In genomic region chr22:19986011-19986409, GRCh38 we compare ENCODE assay signal across 9 cellular contexts. TPM values are rescaled to one million over a fixed set of nuclear protein-coding genes. Genes with fewer than 3 reads are reported as not detected.
A peak's percentile ranks its signal among the peaks of the same experiment; 100 is the strongest.
DNase-seq lines count a peak whose midpoint lies in the region; ATAC-seq and TF ChIP-seq lines count a peak whose summit lies in the region.
"Had no signal": no experiment of that assay in that cellular context is flagged by ENCODE, and none has a peak within 500 bp of the region (broad histone marks: within the 10 kb centered on the region; RNA-seq: fewer than 3 reads in every experiment).

No MANE protein-coding gene starts in this region.

- POLR2A ChIA-PET in CD8-positive, alpha-beta memory T cell (lab: Charles Lee): interaction anchor here (0.6 kb wide), 1 partner anchor 1679 kb away, joined by 3 read pairs; no protein-coding TSS in a partner anchor

- peaks cover 5% of the 10 kb centered on the region for H3K27me3 ChIP-seq in CD8-positive, alpha-beta memory T cell (ENCODE audit: insufficient read depth, low read length, poor library complexity, severe bottlenecking)
- no peaks in the 10 kb centered on the region for H3K27me3 ChIP-seq in heart right ventricle
- no peaks in the 10 kb centered on the region for H3K27me3 ChIP-seq in prostate gland (replicated peaks; ENCODE audit: insufficient read depth)
- H3K27me3 ChIP-seq in adrenal gland: no peaks in the 10 kb centered on the region

- no peak overlapping the region for H3K4me3 ChIP-seq in CD8-positive, alpha-beta memory T cell (ENCODE audit: low read length)
- H3K4me3 ChIP-seq in heart right ventricle (peak overlapping the region; percentile 50 to 93 (median 82)), prostate gland (peak overlapping the region; percentile 53 to 72), adrenal gland (peak overlapping the region in 1 of 4 donors; percentile 68)

- H3K4me3 Mint-ChIP-seq in CD8-positive, alpha-beta memory T cell: peak overlapping the region in 5 of 7 donors; percentile 8 to 79 (median 55)
- H3K4me3 Mint-ChIP-seq in T-helper 17 cell: peak overlapping the region; percentile 63

- no peak overlapping the region for H3K27ac Mint-ChIP-seq in CD8-positive, alpha-beta memory T cell
- no peak overlapping the region for H3K27ac Mint-ChIP-seq in T-helper 17 cell
- H3K27ac Mint-ChIP-seq: activated naive CD4-positive, alpha-beta T cell treated with anti-CD3 and anti-CD28 coated beads, Interleukin-2, amount 50 U/mL, for 72 hours had no signal

- peaks cover 0 to 7% (median 2%) of the 10 kb centered on the region in 3 donors for H3K4me1 Mint-ChIP-seq in CD8-positive, alpha-beta memory T cell
- no peaks in the 10 kb centered on the region for H3K4me1 Mint-ChIP-seq in T-helper 17 cell

- no peaks in the 10 kb centered on the region for H3K9me3 Mint-ChIP-seq in CD8-positive, alpha-beta memory T cell
- H3K9me3 Mint-ChIP-seq: activated naive CD4-positive, alpha-beta T cell treated with anti-CD3 and anti-CD28 coated beads, Interleukin-2, amount 50 U/mL, for 72 hours had no signal

- WGBS in heart right ventricle, 2 donors: 53 to 60% methylated on average over 2 of the region's 2 CpGs
- WGBS in prostate gland: 44% methylated on average over 2 of the region's 2 CpGs
- 38 to 88% (median 80%) methylated on average over 1 to 2 of the region's 2 CpGs; no CpG with 5 or more reads in 1 of the 4 donors for WGBS in adrenal gland, 4 donors

- H3K4me1 ChIP-seq in CD8-positive, alpha-beta memory T cell (ENCODE audit: insufficient read depth, low read length): peaks cover 28% of the 10 kb centered on the region
- peaks cover 37 to 74% (median 48%) of the 10 kb centered on the region in 9 donors for H3K4me1 ChIP-seq in heart right ventricle
- H3K4me1 ChIP-seq in prostate gland (replicated peaks): peaks cover 4% of the 10 kb centered on the region
- peaks cover 8 to 29% of the 10 kb centered on the region in 2 donors for H3K4me1 ChIP-seq in adrenal gland (replicated peaks in 1 of 2)

- TF ChIP-seq POLR2A in prostate gland (IDR thresholded peaks at IDR 0.05) (no peak), adrenal gland (IDR thresholded peaks at IDR 0.05) (no peak)

- intact Hi-C loops in heart right ventricle (cut with DNase I) (loop anchor here in 1 of 10 donors (2.0 kb wide), 1 partner anchor 19 kb away; no protein-coding TSS in a partner anchor), prostate gland (cut with DNase I) (no loop called here), adrenal gland (cut with DNase I) (no loop called here)

- CTCF ChIA-PET in CD8-positive, alpha-beta memory T cell (lab: Charles Lee): no interaction called here

- no peaks in the 10 kb centered on the region for H3K9me3 ChIP-seq in CD8-positive, alpha-beta memory T cell (ENCODE audit: low read length)
- H3K9me3 ChIP-seq in T-helper 17 cell (ENCODE audit: control insufficient read depth, low read length, poor library complexity, severe bottlenecking) (no peaks in the 10 kb centered on the region), heart right ventricle (no peaks in the 10 kb centered on the region), prostate gland (no peaks in the 10 kb centered on the region), adrenal gland (replicated peaks in 1 of 3) (no peaks in the 10 kb centered on the region)

- no peaks in the 10 kb centered on the region for H3K36me3 Mint-ChIP-seq in CD8-positive, alpha-beta memory T cell
- H3K36me3 Mint-ChIP-seq in T-helper 17 cell (ENCODE audit: low read depth): no peaks in the 10 kb centered on the region
- H3K36me3 Mint-ChIP-seq: activated naive CD4-positive, alpha-beta T cell treated with anti-CD3 and anti-CD28 coated beads, Interleukin-2, amount 50 U/mL, for 72 hours had no signal

- peak overlapping the region; percentile 31 for H3K27ac ChIP-seq in CD8-positive, alpha-beta memory T cell (ENCODE audit: low read depth, low read length)
- H3K27ac ChIP-seq in heart right ventricle (peak overlapping the region in 9 of 10 donors; percentile 85 to 95 (median 89)), prostate gland (peak overlapping the region in 1 of 2 donors; percentile 79), adrenal gland (peak overlapping the region in 1 of 5 donors; percentile 77)

- no peak for DNase-seq in CD8-positive, alpha-beta memory T cell
- DNase-seq in T-helper 17 cell (no peak), heart right ventricle (peak in 1 of 2 donors; percentile 6), prostate gland (ENCODE audit: low spot score) (no peak), DMS 273 (lab: John Stamatoyannopoulos, UW; ENCODE audit: unreplicated experiment) (no peak), medulla oblongata (ENCODE audit: extremely low spot score) (no peak), adrenal gland (no peak)

- TF ChIP-seq CTCF in heart right ventricle (IDR thresholded peaks at IDR 0.05) (no peak), prostate gland (IDR thresholded peaks at IDR 0.05) (no peak), adrenal gland (IDR thresholded peaks at IDR 0.05) (no peak)

- no peaks in the 10 kb centered on the region for H3K36me3 ChIP-seq in CD8-positive, alpha-beta memory T cell (ENCODE audit: insufficient read depth, low read length)
- H3K36me3 ChIP-seq in heart right ventricle (peaks cover 0 to 10% (median 3%) of the 10 kb centered on the region in 9 donors), prostate gland (peaks cover 2 to 5% of the 10 kb centered on the region in 2 donors), adrenal gland (replicated peaks in 1 of 2) (peaks cover 0 to 7% of the 10 kb centered on the region in 2 donors)

- ATAC-seq in T-helper 17 cell (no peak), heart right ventricle (no peak), HG02678 (IDR thresholded peaks at IDR 0.05; ENCODE audit: unreplicated experiment) (no peak)

- peaks cover 0 to 4% of the 10 kb centered on the region in 2 donors for H3K27me3 Mint-ChIP-seq in CD8-positive, alpha-beta memory T cell
- H3K27me3 Mint-ChIP-seq in T-helper 17 cell: no peaks in the 10 kb centered on the region

RNA-seq across cellular contexts. Expression of gene ARVCF, which starts 30.6 kb away (rescaled TPM):
- 1 to 10 TPM; 1.4 to 1.8 TPM for total RNA-seq in CD8-positive, alpha-beta memory T cell
- 0.92 TPM for polyA plus RNA-seq in CD8-positive, alpha-beta memory T cell
- 1 to 10 TPM; 1.3 to 2.8 TPM for total RNA-seq in T-helper 17 cell
- total RNA-seq in heart right ventricle: 10 to 100 TPM; 22.2 to 53.5 (median 32.1) TPM
- 10 to 100 TPM; 26.8 to 58.9 TPM for polyA plus RNA-seq in heart right ventricle
- total RNA-seq in prostate gland: 10 to 100 TPM; 39.6 to 65.9 TPM
- 10 to 100 TPM in 6 of 8 donors, 1 to 10 TPM in 2; 8.5 to 46.1 (median 23.9) TPM for total RNA-seq in adrenal gland
- 10 to 100 TPM in 2 of 3 donors, 1 to 10 TPM in 1; 1.2 to 74.8 (median 18.8) TPM for polyA plus RNA-seq in adrenal gland

RNA-seq across cellular contexts. Expression of gene TANGO2, which starts 34.9 kb away (rescaled TPM):
- 10 to 100 TPM; 27.3 to 28.0 TPM for total RNA-seq in CD8-positive, alpha-beta memory T cell
- 48.6 TPM for polyA plus RNA-seq in CD8-positive, alpha-beta memory T cell
- total RNA-seq in T-helper 17 cell: 10 to 100 TPM; 31.7 to 44.3 TPM
- total RNA-seq in heart right ventricle: 100 to 1,000 TPM in 3 of 10 donors, 10 to 100 TPM in 7; 51.6 to 139 (median 94.2) TPM
- polyA plus RNA-seq in heart right ventricle: 10 to 100 TPM; 34.1 to 65.8 TPM
- total RNA-seq in prostate gland: 10 to 100 TPM; 34.3 to 40.1 TPM
- 10 to 100 TPM; 36.3 to 87.0 (median 48.3) TPM for total RNA-seq in adrenal gland
- 10 to 100 TPM; 25.1 to 42.6 (median 38.5) TPM for polyA plus RNA-seq in adrenal gland

RNA-seq across cellular contexts. Expression of gene TXNRD2, which starts 44.4 kb away (rescaled TPM):
- 10 to 100 TPM; 27.6 to 27.9 TPM for total RNA-seq in CD8-positive, alpha-beta memory T cell
- 13.8 TPM for polyA plus RNA-seq in CD8-positive, alpha-beta memory T cell
- total RNA-seq in T-helper 17 cell (10 to 100 TPM; 16.8 to 25.6 TPM), heart right ventricle (10 to 100 TPM; 28.5 to 59.9 (median 35.0) TPM), prostate gland (10 to 100 TPM; 62.1 to 84.5 TPM), adrenal gland (10 to 100 TPM; 41.7 to 74.2 (median 56.5) TPM)
- polyA plus RNA-seq in heart right ventricle (100 to 1,000 TPM in 1 of 2 donors, 10 to 100 TPM in 1; 25.8 to 103 TPM), adrenal gland (100 to 1,000 TPM in 2 of 3 donors, 10 to 100 TPM in 1; 39.6 to 171 (median 148) TPM)

RNA-seq across cellular contexts. Expression of gene COMT, which starts 44.4 kb away (rescaled TPM):
- 10 to 100 TPM; 89.3 to 93.7 TPM for total RNA-seq in CD8-positive, alpha-beta memory T cell
- 92.7 TPM for polyA plus RNA-seq in CD8-positive, alpha-beta memory T cell
- total RNA-seq in T-helper 17 cell: 10 to 100 TPM; 28.2 to 37.3 TPM
- total RNA-seq in heart right ventricle: 100 to 1,000 TPM in 5 of 10 donors, 10 to 100 TPM in 5; 72.5 to 128 (median 101) TPM
- polyA plus RNA-seq in heart right ventricle: 100 to 1,000 TPM in 1 of 2 donors, 10 to 100 TPM in 1; 42.9 to 273 TPM
- total RNA-seq in prostate gland: 100 to 1,000 TPM; 456 to 513 TPM
- total RNA-seq in adrenal gland: 100 to 1,000 TPM; 268 to 743 (median 528) TPM
- polyA plus RNA-seq in adrenal gland: 100 to 1,000 TPM in 1 of 3 donors, 10 to 100 TPM in 2; 51.3 to 220 (median 65.5) TPM
